In the genomic region with DNA sequence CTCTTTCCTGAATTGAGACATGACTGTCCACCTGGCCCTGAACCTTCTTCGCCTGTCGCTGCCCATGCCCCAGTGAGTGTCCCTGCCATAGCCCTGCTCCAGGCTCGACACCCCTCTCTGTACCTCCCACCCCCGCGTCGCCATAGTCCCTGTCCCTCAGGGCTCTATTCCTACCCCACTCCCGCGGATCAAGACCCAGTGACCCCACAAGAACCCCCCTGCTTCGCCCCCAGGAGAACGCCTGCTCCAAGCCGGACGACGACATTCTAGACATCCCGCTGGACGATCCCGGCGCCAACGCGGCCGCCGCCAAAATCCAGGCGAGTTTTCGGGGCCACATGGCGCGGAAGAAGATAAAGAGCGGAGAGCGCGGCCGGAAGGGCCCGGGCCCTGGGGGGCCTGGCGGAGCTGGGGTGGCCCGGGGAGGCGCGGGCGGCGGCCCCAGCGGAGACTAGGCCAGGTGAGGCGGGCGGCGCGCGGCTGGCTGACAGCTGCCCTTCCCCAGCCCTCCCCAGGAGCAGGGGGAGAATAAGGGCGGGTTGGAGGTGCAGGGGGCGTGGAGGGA, we compare ENCODE assay signal across 1 cellular context.
TF ChIP-seq lines count a peak whose summit lies in the region.

No MANE protein-coding gene starts in this region.

TF ChIP-seq in IMR-90, 13 proteins besides CTCF, POLR2A, EP300 and RAD21 (continued from another document):
- TF ChIP-seq, protein P1, sequence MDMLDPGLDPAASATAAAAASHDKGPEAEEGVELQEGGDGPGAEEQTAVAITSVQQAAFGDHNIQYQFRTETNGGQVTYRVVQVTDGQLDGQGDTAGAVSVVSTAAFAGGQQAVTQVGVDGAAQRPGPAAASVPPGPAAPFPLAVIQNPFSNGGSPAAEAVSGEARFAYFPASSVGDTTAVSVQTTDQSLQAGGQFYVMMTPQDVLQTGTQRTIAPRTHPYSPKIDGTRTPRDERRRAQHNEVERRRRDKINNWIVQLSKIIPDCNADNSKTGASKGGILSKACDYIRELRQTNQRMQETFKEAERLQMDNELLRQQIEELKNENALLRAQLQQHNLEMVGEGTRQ (IDR thresholded peaks at IDR 0.05; ENCODE audit: low read depth, low read length): no peak
- TF ChIP-seq MXI1 (IDR thresholded peaks at IDR 0.05; ENCODE audit: borderline replicate concordance, low read depth, low read length): no peak
- TF ChIP-seq SMC3 (IDR thresholded peaks at IDR 0.05; ENCODE audit: low read depth, low read length): no peak
- TF ChIP-seq RCOR1 (IDR thresholded peaks at IDR 0.05; ENCODE audit: insufficient replicate concordance, low read length): no peak
- TF ChIP-seq, protein P2, sequence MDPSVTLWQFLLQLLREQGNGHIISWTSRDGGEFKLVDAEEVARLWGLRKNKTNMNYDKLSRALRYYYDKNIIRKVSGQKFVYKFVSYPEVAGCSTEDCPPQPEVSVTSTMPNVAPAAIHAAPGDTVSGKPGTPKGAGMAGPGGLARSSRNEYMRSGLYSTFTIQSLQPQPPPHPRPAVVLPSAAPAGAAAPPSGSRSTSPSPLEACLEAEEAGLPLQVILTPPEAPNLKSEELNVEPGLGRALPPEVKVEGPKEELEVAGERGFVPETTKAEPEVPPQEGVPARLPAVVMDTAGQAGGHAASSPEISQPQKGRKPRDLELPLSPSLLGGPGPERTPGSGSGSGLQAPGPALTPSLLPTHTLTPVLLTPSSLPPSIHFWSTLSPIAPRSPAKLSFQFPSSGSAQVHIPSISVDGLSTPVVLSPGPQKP (IDR thresholded peaks at IDR 0.05; ENCODE audit: borderline replicate concordance, low read depth, low read length): no peak
- no peak for TF ChIP-seq CHD1 (IDR thresholded peaks at IDR 0.05; ENCODE audit: low read depth, low read length)
- no peak for TF ChIP-seq BHLHE40 (IDR thresholded peaks at IDR 0.05; ENCODE audit: low read depth, low read length)
- TF ChIP-seq CEBPB (IDR thresholded peaks at IDR 0.05; ENCODE audit: low read depth, low read length): no peak
- TF ChIP-seq NFE2L2 (IDR thresholded peaks at IDR 0.05; ENCODE audit: low read depth, low read length): no peak
- TF ChIP-seq MAFK (IDR thresholded peaks at IDR 0.05; ENCODE audit: low read depth, low read length): no peak
- TF ChIP-seq FOS (IDR thresholded peaks at IDR 0.05; ENCODE audit: low read depth, low read length): no peak
- TF ChIP-seq MAZ (IDR thresholded peaks at IDR 0.05; ENCODE audit: borderline replicate concordance, low read depth, low read length): no peak
TF ChIP-seq in IMR-90: peak in this region for 0.
